In the genomic region with DNA sequence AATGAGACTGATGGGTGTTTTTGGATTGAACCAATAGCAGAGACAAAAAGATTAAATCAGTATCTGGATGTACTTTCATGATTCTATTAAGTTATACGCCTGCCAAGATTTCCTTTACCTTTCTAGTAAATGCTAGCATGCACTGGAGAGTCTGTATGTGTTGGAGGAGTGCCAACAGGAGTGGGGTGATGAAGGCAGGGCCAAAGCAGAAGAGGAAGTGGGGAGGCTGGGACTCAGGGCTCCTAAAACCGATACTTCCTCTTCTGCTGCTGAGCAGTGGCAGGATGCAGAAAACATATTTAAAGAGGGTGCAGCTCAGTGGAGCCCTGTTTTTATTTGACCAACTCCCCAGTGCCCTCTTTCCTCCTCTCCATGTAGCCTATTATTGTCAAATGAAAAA, we compare ENCODE assay signal across 8 cellular contexts. TPM values are rescaled to one million over a fixed set of nuclear protein-coding genes. Genes with fewer than 3 reads are reported as not detected.
DNase-seq lines count a peak whose midpoint lies in the region; ATAC-seq, FAIRE-seq and TF ChIP-seq lines count a peak whose summit lies in the region.

No MANE protein-coding gene starts in this region.

- DNase-seq in GM12892 (ENCODE audit: insufficient read length): peak; percentile 5
- peak; percentile 58 for DNase-seq in activated CD4-positive, alpha-beta memory T cell treated with anti-CD3 and anti-CD28 coated beads, Interleukin-2, amount 10 ng/mL, durations not matched to agents 7 days and 5 days
- peak; percentile 18 to 56 (median 48) for DNase-seq in mucosa of descending colon
- DNase-seq in SHP77 (lab: John Stamatoyannopoulos, UW): no peak
- DNase-seq in vagina (ENCODE audit: extremely low spot score in 2 of 2): no peak
- DNase-seq in breast epithelium (ENCODE audit: low spot score in 2 of 2): no peak

- intact Hi-C loops in mucosa of descending colon (cut with DNase I, micrococcal nuclease) (no loop called here), vagina (cut with DNase I) (no loop called here), breast epithelium (cut with DNase I; ENCODE audit: low total_unique reads) (no loop called here)

- peak overlapping the region; percentile 40 to 89 (median 73) for H3K27ac Mint-ChIP-seq in IgD-negative memory B cell
- peak overlapping the region; percentile 82 for H3K27ac Mint-ChIP-seq in activated CD4-positive, alpha-beta memory T cell treated with anti-CD3 and anti-CD28 coated beads, Interleukin-2, amount 10 ng/mL, durations not matched to agents 7 days and 5 days

- H3K27ac ChIP-seq in vagina: no peak overlapping the region
- H3K27ac ChIP-seq in breast epithelium: no peak overlapping the region

- H3K4me1 ChIP-seq in mucosa of descending colon (ENCODE audit: low read depth) (no peaks in the 10 kb centered on the region), vagina (no peaks in the 10 kb centered on the region), breast epithelium (no peaks in the 10 kb centered on the region)

- CTCF ChIA-PET in activated CD4-positive, alpha-beta memory T cell treated with anti-CD3 and anti-CD28 coated beads, Interleukin-2, amount 10 ng/mL, durations not matched to agents 7 days and 5 days (lab: Charles Lee): no interaction called here

- H3K36me3 Mint-ChIP-seq in IgD-negative memory B cell: peaks cover 3% of the 10 kb centered on the region
- peaks cover 25% of the 10 kb centered on the region for H3K36me3 Mint-ChIP-seq in activated CD4-positive, alpha-beta memory T cell treated with anti-CD3 and anti-CD28 coated beads, Interleukin-2, amount 10 ng/mL, durations not matched to agents 7 days and 5 days (ENCODE audit: low read depth)

- H3K4me3 ChIP-seq in mucosa of descending colon: no peak overlapping the region
- no peak overlapping the region for H3K4me3 ChIP-seq in vagina
- no peak overlapping the region for H3K4me3 ChIP-seq in breast epithelium

- peak overlapping the region; percentile 41 to 88 (median 62) for H3K4me3 Mint-ChIP-seq in IgD-negative memory B cell
- H3K4me3 Mint-ChIP-seq in activated CD4-positive, alpha-beta memory T cell treated with anti-CD3 and anti-CD28 coated beads, Interleukin-2, amount 10 ng/mL, durations not matched to agents 7 days and 5 days: peak overlapping the region; percentile 41

- ATAC-seq in GM21528 (IDR thresholded peaks at IDR 0.05; ENCODE audit: low FRiP score, unreplicated experiment) (peak; percentile 97), mucosa of descending colon (peak; percentile 93)

- H3K27me3 ChIP-seq in vagina: no peaks in the 10 kb centered on the region
- peaks cover 0 to 11% of the 10 kb centered on the region in 2 donors for H3K27me3 ChIP-seq in breast epithelium

- TF ChIP-seq POLR2A in GM12892 (IDR thresholded peaks at IDR 0.05; ENCODE audit: low read depth, low read length) (no peak), vagina (IDR thresholded peaks at IDR 0.05) (no peak), breast epithelium (IDR thresholded peaks at IDR 0.05) (no peak)

- H3K36me3 ChIP-seq in mucosa of descending colon (ENCODE audit: low read depth): no peaks in the 10 kb centered on the region
- H3K36me3 ChIP-seq in vagina: no peaks in the 10 kb centered on the region
- H3K36me3 ChIP-seq in breast epithelium: no peaks in the 10 kb centered on the region

- TF ChIP-seq CTCF in mucosa of descending colon (IDR thresholded peaks at IDR 0.05): no peak
- no peak for TF ChIP-seq CTCF in vagina (IDR thresholded peaks at IDR 0.05)
- no peak for TF ChIP-seq CTCF in breast epithelium (IDR thresholded peaks at IDR 0.05)

- FAIRE-seq in GM12892 (lab: Jason Lieb, UNC): peak; percentile 84

- H3K9me3 Mint-ChIP-seq in IgD-negative memory B cell: no peaks in the 10 kb centered on the region
- H3K9me3 Mint-ChIP-seq in activated CD4-positive, alpha-beta memory T cell treated with anti-CD3 and anti-CD28 coated beads, Interleukin-2, amount 10 ng/mL, durations not matched to agents 7 days and 5 days: peaks cover 3% of the 10 kb centered on the region

- POLR2A ChIA-PET in activated CD4-positive, alpha-beta memory T cell treated with anti-CD3 and anti-CD28 coated beads, Interleukin-2, amount 10 ng/mL, durations not matched to agents 7 days and 5 days (lab: Charles Lee): interaction anchor here (1.5 to 1.7 kb wide), 2 partner anchors 9 to 12 kb away, joined by 4 to 7 read pairs; no protein-coding TSS in a partner anchor

- no peaks in the 10 kb centered on the region for H3K9me3 ChIP-seq in mucosa of descending colon
- H3K9me3 ChIP-seq in vagina: no peaks in the 10 kb centered on the region
- no peaks in the 10 kb centered on the region for H3K9me3 ChIP-seq in breast epithelium

- H3K4me1 Mint-ChIP-seq in IgD-negative memory B cell: peaks cover 38 to 46% (median 44%) of the 10 kb centered on the region in 3 donors
- H3K4me1 Mint-ChIP-seq in activated CD4-positive, alpha-beta memory T cell treated with anti-CD3 and anti-CD28 coated beads, Interleukin-2, amount 10 ng/mL, durations not matched to agents 7 days and 5 days: peaks cover 33% of the 10 kb centered on the region

- H3K27me3 Mint-ChIP-seq in IgD-negative memory B cell: peaks cover 2% of the 10 kb centered on the region
- H3K27me3 Mint-ChIP-seq in activated CD4-positive, alpha-beta memory T cell treated with anti-CD3 and anti-CD28 coated beads, Interleukin-2, amount 10 ng/mL, durations not matched to agents 7 days and 5 days: no peaks in the 10 kb centered on the region

RNA-seq across cellular contexts. Expression of gene CYSLTR1, which starts 5.6 kb away (rescaled TPM):
- polyA plus RNA-seq in GM12892 (2012; ENCODE audit: missing spikeins): 13.1 TPM
- 63.8 TPM for polyA plus RNA-seq in IgD-negative memory B cell
- 10 to 100 TPM; 14.4 to 15.7 TPM for total RNA-seq in activated CD4-positive, alpha-beta memory T cell treated with anti-CD3 and anti-CD28 coated beads, Interleukin-2, amount 10 ng/mL, durations not matched to agents 7 days and 5 days
- 1 to 10 TPM; 1.2 to 1.6 (median 1.5) TPM for total RNA-seq in mucosa of descending colon
- 0.98 TPM for total RNA-seq in vagina
- 1 to 10 TPM; 2.8 to 4.5 (median 3.6) TPM for total RNA-seq in breast epithelium

Comparison
In these comparisons a context has a peak if more than half of its experiments do, and no peak if none do; other contexts are left out.
1. DNase-seq: peak in GM12892 (single experiment), activated CD4-positive, alpha-beta memory T cell treated with anti-CD3 and anti-CD28 coated beads, Interleukin-2, amount 10 ng/mL, durations not matched to agents 7 days and 5 days (single experiment) and mucosa of descending colon (3 of 3); none in SHP77 (0 of 2), vagina (0 of 2) and breast epithelium (0 of 2).